Comparison of ENCODE assay signal across 8 cellular contexts in the genomic region with DNA sequence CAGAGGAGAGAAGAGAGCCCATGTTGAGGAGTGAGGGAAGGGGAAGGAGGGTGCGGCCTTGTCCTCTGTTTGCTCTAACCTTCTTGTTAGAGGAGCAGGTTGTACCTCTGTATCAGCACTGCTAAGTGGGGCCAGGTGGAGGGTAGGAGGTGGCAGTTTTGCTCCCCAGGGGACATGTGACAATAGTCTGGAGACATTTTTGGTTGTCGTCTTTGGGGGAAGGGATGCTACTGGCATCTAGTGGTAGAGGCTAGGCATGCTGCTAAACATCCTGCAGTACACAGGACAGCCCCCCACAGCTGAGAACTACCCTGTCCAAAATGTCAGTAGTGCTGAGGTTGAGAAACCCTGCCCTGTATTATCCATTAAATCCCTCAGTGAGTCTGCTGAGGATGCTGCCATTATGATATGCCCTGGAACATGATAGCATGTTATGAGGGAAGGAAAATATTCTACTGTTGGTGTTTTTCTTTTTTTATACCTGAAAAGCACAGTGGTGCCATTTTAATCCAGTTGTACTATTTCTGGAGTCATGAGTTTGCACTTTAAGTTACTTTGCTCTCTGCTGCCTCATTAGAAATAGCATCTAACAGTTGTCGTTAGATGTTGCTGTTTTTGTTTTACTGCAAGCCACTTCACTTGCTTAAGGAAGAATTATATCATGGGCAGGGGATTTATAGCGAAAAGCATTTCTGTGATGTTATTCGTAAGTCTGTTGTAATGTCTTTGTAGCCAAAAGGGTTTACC.
A peak's percentile ranks its signal among the peaks of the same experiment; 100 is the strongest.
DNase-seq lines count a peak whose midpoint lies in the region; ATAC-seq and TF ChIP-seq lines count a peak whose summit lies in the region.

No MANE protein-coding gene starts in this region.

- H3K4ac ChIP-seq in mesenchymal stem cell (ENCODE audit: low read depth in 1 of 2, low read length in 2 of 2) = no peak overlapping the region

- H3K36me3 ChIP-seq in mesenchymal stem cell (ENCODE audit: control insufficient read depth in 1 of 2, insufficient read depth in 2 of 2, low read depth in 1 of 2, low read length in 2 of 2) (peaks cover 0 to 9% of the 10 kb centered on the region in 2 experiments), uterus (no peaks in the 10 kb centered on the region)

- H4K91ac ChIP-seq in mesenchymal stem cell (ENCODE audit: low read length) = no peak overlapping the region

- no peak overlapping the region for H2BK15ac ChIP-seq in mesenchymal stem cell (ENCODE audit: low read depth, poor library complexity, severe bottlenecking)

- peak overlapping the region; percentile 27 to 32 for H2BK12ac ChIP-seq in mesenchymal stem cell (ENCODE audit: low read length in 2 of 2)

- peak overlapping the region; percentile 0 to 70 for H3K18ac ChIP-seq in mesenchymal stem cell (ENCODE audit: low read depth in 1 of 2, low read length in 2 of 2)

- peaks cover 29% of the 10 kb centered on the region for H3K79me1 ChIP-seq in mesenchymal stem cell (replicated peaks; ENCODE audit: low read length, poor library complexity, severe bottlenecking)

- no peak overlapping the region for H3K14ac ChIP-seq in mesenchymal stem cell (ENCODE audit: low read length in 2 of 2)

- no peak overlapping the region for H2AFZ ChIP-seq in mesenchymal stem cell (ENCODE audit: low read depth, low read length)

- peak overlapping the region; percentile 27 for H4K8ac ChIP-seq in mesenchymal stem cell (ENCODE audit: low read length)

- H2BK5ac ChIP-seq in mesenchymal stem cell (ENCODE audit: low read depth, low read length, poor library complexity, severe bottlenecking) = no peak overlapping the region

- no peaks in the 10 kb centered on the region for H3K9me3 ChIP-seq in mesenchymal stem cell (ENCODE audit: control insufficient read depth, low read length)
- H3K9me3 ChIP-seq in uterus = no peaks in the 10 kb centered on the region

- H3K4me1 ChIP-seq in mesenchymal stem cell (ENCODE audit: control insufficient read depth, insufficient read depth, low read depth, low read length) (peaks cover 10% of the 10 kb centered on the region), uterus (peaks cover 0 to 4% of the 10 kb centered on the region in 2 donors)

- TF ChIP-seq POLR2A in uterus (IDR thresholded peaks at IDR 0.05) = no peak

- WGBS in mesenchymal stem cell = 91% methylated on average over 3 of the region's 5 CpGs

- peak overlapping the region; percentile 46 for H3K27ac ChIP-seq in caudate nucleus (ENCODE audit: low read depth, low read length)
- peak overlapping the region; percentile 88 for H3K27ac ChIP-seq in mesenchymal stem cell (ENCODE audit: low read length, poor library complexity, severe bottlenecking)
- H3K27ac ChIP-seq in uterus = no peak overlapping the region

- H2BK120ac ChIP-seq in mesenchymal stem cell (ENCODE audit: low read depth, low read length) = no peak overlapping the region

- no peaks in the 10 kb centered on the region for H3K27me3 ChIP-seq in mesenchymal stem cell (ENCODE audit: control insufficient read depth in 1 of 2, insufficient read depth in 1 of 2, low read length in 2 of 2)
- no peaks in the 10 kb centered on the region for H3K27me3 ChIP-seq in uterus

- DNase-seq in A172 (ENCODE audit: low spot score) (peak; percentile 55), GM13976 (ENCODE audit: low spot score) (peak; percentile 41), NCI-H345 (lab: John Stamatoyannopoulos, UW) (peak; percentile 41), caudate nucleus (lab: John Stamatoyannopoulos, UW) (peak in 6 of 61 donors; percentile 3 to 22 (median 6)), mesenchymal stem cell (peak; percentile 51), HPDE6-E6E7 (ENCODE audit: extremely low spot score) (no peak), uterus (no peak)

- in situ Hi-C loops in GM13976 (cut with MboI; ENCODE audit: low sequenced_read_pairs, unreplicated experiment) = loop anchor here (10.0 kb wide), 1 partner anchor 100 kb away; a partner anchor contains a TSS

- TF ChIP-seq CTCF in GM13976 (IDR thresholded peaks at IDR 0.05; ENCODE audit: borderline replicate concordance, control extremely low read depth, extremely low read depth, insufficient read depth, missing control alignments) (peak; percentile 55), uterus (IDR thresholded peaks at IDR 0.05) (no peak)

- peak overlapping the region; percentile 82 for H3K9ac ChIP-seq in mesenchymal stem cell (ENCODE audit: low read length)

- H2AK5ac ChIP-seq in mesenchymal stem cell (ENCODE audit: low read length, severe bottlenecking) = peak overlapping the region; percentile 4

- intact Hi-C loops in uterus (cut with DNase I; ENCODE audit: low total_unique reads) = no loop called here

- H3K23ac ChIP-seq in mesenchymal stem cell (ENCODE audit: low read length in 2 of 2) = no peak overlapping the region

- peak; percentile 38 for ATAC-seq in HG02763 (IDR thresholded peaks at IDR 0.05; ENCODE audit: unreplicated experiment)

- no peak overlapping the region for H3K4me2 ChIP-seq in mesenchymal stem cell (ENCODE audit: low read length, poor library complexity, severe bottlenecking)

- no peak overlapping the region for H3K4me3 ChIP-seq in mesenchymal stem cell (ENCODE audit: insufficient read depth in 1 of 2, low read depth in 1 of 2, low read length in 2 of 2)
- H3K4me3 ChIP-seq in uterus = no peak overlapping the region

Comparison
In these comparisons a context has a peak if more than half of its experiments do, and no peak if none do; other contexts are left out.
1. DNase-seq: peak in A172 (single experiment), GM13976 (single experiment), NCI-H345 (single experiment) and mesenchymal stem cell (single experiment); none in HPDE6-E6E7 (single experiment) and uterus (0 of 2).
2. H3K27ac ChIP-seq: peak in caudate nucleus (single experiment) and mesenchymal stem cell (single experiment); none in uterus (0 of 2).